ENCODE assay signal across 19 cellular contexts in genomic region chr21:44058652-44058964, GRCh38. TPM values are rescaled to one million over a fixed set of nuclear protein-coding genes. Genes with fewer than 3 reads are reported as not detected.
A peak's percentile ranks its signal among the peaks of the same experiment; 100 is the strongest.
DNase-seq lines count a peak whose midpoint lies in the region; ATAC-seq and TF ChIP-seq lines count a peak whose summit lies in the region.
"Had no signal": no experiment of that assay in that cellular context is flagged by ENCODE, and none has a peak within 500 bp of the region (broad histone marks: within the 10 kb centered on the region; RNA-seq: fewer than 3 reads in every experiment).

No MANE protein-coding gene starts in this region.

- no peak for TF ChIP-seq CTCF in WTC11 (IDR thresholded peaks at IDR 0.05)
- TF ChIP-seq CTCF in coronary artery (IDR thresholded peaks at IDR 0.05) = no peak
- TF ChIP-seq CTCF in osteocyte (IDR thresholded peaks at IDR 0.05) = no peak
- TF ChIP-seq CTCF in right atrium auricular region (IDR thresholded peaks at IDR 0.05) = no peak

- H3K27ac ChIP-seq in coronary artery (no peak overlapping the region), right atrium auricular region (no peak overlapping the region)
- H3K27ac ChIP-seq: ascending aorta had no signal

- H3K27ac Mint-ChIP-seq in activated naive CD4-positive, alpha-beta T cell treated with anti-CD3 and anti-CD28 coated beads for 36 hours = peak overlapping the region; percentile 79
- H3K27ac Mint-ChIP-seq in WTC11 = peak overlapping the region; percentile 42; the same call in 1 of the 2 replicates
- H3K27ac Mint-ChIP-seq in osteocyte (ENCODE audit: unreplicated experiment) = peak overlapping the region; percentile 56
- H3K27ac Mint-ChIP-seq: type B pancreatic cell had no signal

- no peak for DNase-seq in activated naive CD4-positive, alpha-beta T cell treated with anti-CD3 and anti-CD28 coated beads for 36 hours
- no peak for DNase-seq in activated naive CD4-positive, alpha-beta T cell (lab: John Stamatoyannopoulos, UW)
- no peak for DNase-seq in WTC11 (ENCODE audit: low spot score)
- DNase-seq in coronary artery (ENCODE audit: low spot score) = peak; percentile 52
- no peak for DNase-seq in osteocyte (ENCODE audit: extremely low spot score, unreplicated experiment)
- DNase-seq in right atrium auricular region (ENCODE audit: low spot score) = no peak
- DNase-seq in OCI-M2 (lab: John Stamatoyannopoulos, UW; ENCODE audit: unreplicated experiment) = no peak
- no peak for DNase-seq in left colon
- DNase-seq: GDM1, left cardiac atrium, NCI-H1436, NCI-H2171, NCI-H526 treated with DMSO at 0.1 percent for 48 hours, small intestine had no signal

- H3K36me3 Mint-ChIP-seq in activated naive CD4-positive, alpha-beta T cell treated with anti-CD3 and anti-CD28 coated beads for 36 hours (ENCODE audit: low read depth) = peaks cover 31% of the 10 kb centered on the region
- H3K36me3 Mint-ChIP-seq in WTC11 (peaks cover 27% of the 10 kb centered on the region), osteocyte (ENCODE audit: unreplicated experiment) (peaks cover 44% of the 10 kb centered on the region)

- H3K4me3 ChIP-seq in coronary artery (no peak overlapping the region), right atrium auricular region (no peak overlapping the region)
- H3K4me3 ChIP-seq: ascending aorta had no signal

- intact Hi-C loops in activated naive CD4-positive, alpha-beta T cell treated with anti-CD3 and anti-CD28 coated beads for 36 hours (cut with micrococcal nuclease) = no loop called here
- intact Hi-C loops in left colon (cut with DNase I, micrococcal nuclease) = no loop called here

- no peaks in the 10 kb centered on the region for H3K27me3 Mint-ChIP-seq in activated naive CD4-positive, alpha-beta T cell treated with anti-CD3 and anti-CD28 coated beads for 36 hours (ENCODE audit: low read depth)
- H3K27me3 Mint-ChIP-seq in WTC11 (ENCODE audit: low read depth) = no peaks in the 10 kb centered on the region
- H3K27me3 Mint-ChIP-seq in osteocyte (ENCODE audit: unreplicated experiment) = no peaks in the 10 kb centered on the region
- H3K27me3 Mint-ChIP-seq: type B pancreatic cell had no signal

- H3K4me3 Mint-ChIP-seq in activated naive CD4-positive, alpha-beta T cell treated with anti-CD3 and anti-CD28 coated beads for 36 hours = no peak overlapping the region
- H3K4me3 Mint-ChIP-seq in WTC11 (no peak overlapping the region), osteocyte (ENCODE audit: unreplicated experiment) (no peak overlapping the region)
- H3K4me3 Mint-ChIP-seq: CD14-positive monocyte, neural crest cell, type B pancreatic cell had no signal

- H3K4me1 ChIP-seq in right atrium auricular region = no peaks in the 10 kb centered on the region
- H3K4me1 ChIP-seq: ascending aorta had no signal

- H3K9me3 ChIP-seq in right atrium auricular region = no peaks in the 10 kb centered on the region
- H3K9me3 ChIP-seq: ascending aorta had no signal

- CTCF ChIA-PET in activated naive CD4-positive, alpha-beta T cell treated with anti-CD3 and anti-CD28 coated beads for 36 hours (lab: Charles Lee) = interaction anchor here (0.7 kb wide), 1 partner anchor 201 kb away, joined by 3 read pairs; no protein-coding TSS in a partner anchor
- CTCF ChIA-PET in WTC11 (lab: Charles Lee) = interaction anchor here (1.3 kb wide), 1 partner anchor 120 kb away, joined by 3 read pairs; no protein-coding TSS in a partner anchor

- no peaks in the 10 kb centered on the region for H3K9me3 Mint-ChIP-seq in activated naive CD4-positive, alpha-beta T cell treated with anti-CD3 and anti-CD28 coated beads for 36 hours
- H3K9me3 Mint-ChIP-seq in WTC11 = no peaks in the 10 kb centered on the region
- H3K9me3 Mint-ChIP-seq in osteocyte (ENCODE audit: unreplicated experiment) = no peaks in the 10 kb centered on the region
- H3K9me3 Mint-ChIP-seq: CD14-positive monocyte, neural crest cell, type B pancreatic cell had no signal

- no peak for ATAC-seq in WTC11
- no peak for ATAC-seq in left colon
- ATAC-seq: left cardiac atrium, Right ventricle myocardium inferior had no signal

- POLR2A ChIA-PET in WTC11 (lab: Charles Lee) = no interaction called here

- H3K4me1 Mint-ChIP-seq in activated naive CD4-positive, alpha-beta T cell treated with anti-CD3 and anti-CD28 coated beads for 36 hours (ENCODE audit: low read depth) = peaks cover 18% of the 10 kb centered on the region
- H3K4me1 Mint-ChIP-seq in WTC11 = no peaks in the 10 kb centered on the region
- H3K4me1 Mint-ChIP-seq in osteocyte (ENCODE audit: unreplicated experiment) = peaks cover 35% of the 10 kb centered on the region
- H3K4me1 Mint-ChIP-seq: CD14-positive monocyte had no signal

- peaks cover 40% of the 10 kb centered on the region for H3K36me3 ChIP-seq in right atrium auricular region

- no peaks in the 10 kb centered on the region for H3K27me3 ChIP-seq in right atrium auricular region
- H3K27me3 ChIP-seq: ascending aorta had no signal

TF ChIP-seq in WTC11, 78 proteins besides CTCF, POLR2A, EP300 and RAD21 (continues in another document):
- TF ChIP-seq, protein P1, sequence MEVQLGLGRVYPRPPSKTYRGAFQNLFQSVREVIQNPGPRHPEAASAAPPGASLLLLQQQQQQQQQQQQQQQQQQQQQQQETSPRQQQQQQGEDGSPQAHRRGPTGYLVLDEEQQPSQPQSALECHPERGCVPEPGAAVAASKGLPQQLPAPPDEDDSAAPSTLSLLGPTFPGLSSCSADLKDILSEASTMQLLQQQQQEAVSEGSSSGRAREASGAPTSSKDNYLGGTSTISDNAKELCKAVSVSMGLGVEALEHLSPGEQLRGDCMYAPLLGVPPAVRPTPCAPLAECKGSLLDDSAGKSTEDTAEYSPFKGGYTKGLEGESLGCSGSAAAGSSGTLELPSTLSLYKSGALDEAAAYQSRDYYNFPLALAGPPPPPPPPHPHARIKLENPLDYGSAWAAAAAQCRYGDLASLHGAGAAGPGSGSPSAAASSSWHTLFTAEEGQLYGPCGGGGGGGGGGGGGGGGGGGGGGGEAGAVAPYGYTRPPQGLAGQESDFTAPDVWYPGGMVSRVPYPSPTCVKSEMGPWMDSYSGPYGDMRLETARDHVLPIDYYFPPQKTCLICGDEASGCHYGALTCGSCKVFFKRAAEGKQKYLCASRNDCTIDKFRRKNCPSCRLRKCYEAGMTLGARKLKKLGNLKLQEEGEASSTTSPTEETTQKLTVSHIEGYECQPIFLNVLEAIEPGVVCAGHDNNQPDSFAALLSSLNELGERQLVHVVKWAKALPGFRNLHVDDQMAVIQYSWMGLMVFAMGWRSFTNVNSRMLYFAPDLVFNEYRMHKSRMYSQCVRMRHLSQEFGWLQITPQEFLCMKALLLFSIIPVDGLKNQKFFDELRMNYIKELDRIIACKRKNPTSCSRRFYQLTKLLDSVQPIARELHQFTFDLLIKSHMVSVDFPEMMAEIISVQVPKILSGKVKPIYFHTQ (CRISPR knock-in tag; IDR thresholded peaks at IDR 0.05) = no peak
- TF ChIP-seq ZNF671 (CRISPR knock-in tag; IDR thresholded peaks at IDR 0.05) (no peak), ZNF317 (CRISPR knock-in tag; IDR thresholded peaks at IDR 0.05; ENCODE audit: borderline replicate concordance, low read depth) (no peak), CREM (CRISPR knock-in tag; IDR thresholded peaks at IDR 0.05) (no peak), PRRX2 (CRISPR knock-in tag; IDR thresholded peaks at IDR 0.05) (no peak), ZNF138 (CRISPR knock-in tag; conservative IDR thresholded peaks at IDR 0.05) (no peak), FOXK1 (CRISPR knock-in tag; IDR thresholded peaks at IDR 0.05) (no peak), KAT7 (CRISPR knock-in tag; IDR thresholded peaks at IDR 0.05; ENCODE audit: borderline replicate concordance) (no peak), ESRRA (CRISPR knock-in tag; IDR thresholded peaks at IDR 0.05; ENCODE audit: borderline replicate concordance) (no peak), TP53 (CRISPR knock-in tag; IDR thresholded peaks at IDR 0.05) (no peak), NFATC4 (CRISPR knock-in tag; IDR thresholded peaks at IDR 0.05) (no peak), GABPB1 (CRISPR knock-in tag; IDR thresholded peaks at IDR 0.05) (no peak), JAZF1 (CRISPR knock-in tag; IDR thresholded peaks at IDR 0.05) (no peak)
- TF ChIP-seq, protein P2, sequence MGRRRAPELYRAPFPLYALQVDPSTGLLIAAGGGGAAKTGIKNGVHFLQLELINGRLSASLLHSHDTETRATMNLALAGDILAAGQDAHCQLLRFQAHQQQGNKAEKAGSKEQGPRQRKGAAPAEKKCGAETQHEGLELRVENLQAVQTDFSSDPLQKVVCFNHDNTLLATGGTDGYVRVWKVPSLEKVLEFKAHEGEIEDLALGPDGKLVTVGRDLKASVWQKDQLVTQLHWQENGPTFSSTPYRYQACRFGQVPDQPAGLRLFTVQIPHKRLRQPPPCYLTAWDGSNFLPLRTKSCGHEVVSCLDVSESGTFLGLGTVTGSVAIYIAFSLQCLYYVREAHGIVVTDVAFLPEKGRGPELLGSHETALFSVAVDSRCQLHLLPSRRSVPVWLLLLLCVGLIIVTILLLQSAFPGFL (CRISPR knock-in tag; IDR thresholded peaks at IDR 0.05; ENCODE audit: borderline replicate concordance) = no peak
- TF ChIP-seq, protein P3, sequence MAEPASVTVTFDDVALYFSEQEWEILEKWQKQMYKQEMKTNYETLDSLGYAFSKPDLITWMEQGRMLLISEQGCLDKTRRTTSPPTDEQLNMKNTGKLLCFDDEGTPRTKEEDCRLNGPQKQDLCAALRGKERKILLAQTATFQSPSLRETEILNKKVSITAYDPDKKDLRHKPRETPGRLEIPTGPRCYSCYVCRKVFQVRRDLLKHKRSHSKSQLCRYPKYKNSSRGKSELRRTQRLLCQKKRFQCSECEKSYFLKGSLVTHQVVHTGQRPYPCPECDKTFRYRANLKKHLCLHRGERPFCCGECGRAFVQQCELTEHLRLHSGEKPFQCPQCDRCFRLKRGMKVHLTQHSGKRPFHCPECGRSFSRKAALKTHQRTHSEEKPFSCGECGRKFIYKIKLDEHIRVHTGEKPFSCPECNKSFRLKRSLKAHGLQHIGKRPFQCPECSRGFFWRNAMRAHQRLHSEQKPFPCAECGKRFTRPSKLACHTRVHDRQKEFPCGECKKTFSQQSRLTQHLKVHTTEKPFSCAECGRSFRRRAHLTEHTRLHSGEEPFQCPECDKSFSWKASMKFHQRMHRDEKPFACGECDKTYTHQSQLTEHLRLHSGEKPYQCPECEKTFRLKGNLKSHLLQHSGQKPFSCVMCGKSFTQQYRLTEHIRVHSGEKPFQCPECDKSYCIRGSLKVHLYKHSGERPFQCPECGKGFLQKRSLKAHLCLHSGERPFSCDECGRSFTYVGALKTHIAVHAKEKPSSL (CRISPR knock-in tag; conservative IDR thresholded peaks at IDR 0.05) = no peak

RNA-seq across cellular contexts. Expression of gene TRAPPC10, which starts 46.5 kb away (rescaled TPM):
- total RNA-seq in activated naive CD4-positive, alpha-beta T cell treated with anti-CD3 and anti-CD28 coated beads for 36 hours = 10 to 100 TPM; 37.1 to 38.6 TPM
- total RNA-seq in WTC11 (2021) (29.3 to 34.5 TPM (median 29.7 TPM) in 3 replicates), osteocyte (41.7 and 46.1 TPM in 2 replicates), right atrium auricular region (10 to 100 TPM; 18.2 to 19.7 TPM), left colon (10 to 100 TPM; 63.6 to 69.4 TPM)

RNA-seq across cellular contexts. Expression of gene PWP2, which starts 48.6 kb away (rescaled TPM):
- 10 to 100 TPM; 29.6 to 30.9 TPM for total RNA-seq in activated naive CD4-positive, alpha-beta T cell treated with anti-CD3 and anti-CD28 coated beads for 36 hours
- total RNA-seq in WTC11 (2021) = 30.6 to 41.6 TPM (median 36.3 TPM) in 3 replicates
- total RNA-seq in osteocyte = 0.75 and 2.2 TPM in 2 replicates
- total RNA-seq in right atrium auricular region = 10 to 100 TPM in 1 of 2 donors, 1 to 10 TPM in 1; 3.1 to 10.4 TPM
- 1 to 10 TPM; 1.7 to 7.2 TPM for total RNA-seq in left colon
